Comparison of ENCODE assay signal across 10 cellular contexts in the genomic region with DNA sequence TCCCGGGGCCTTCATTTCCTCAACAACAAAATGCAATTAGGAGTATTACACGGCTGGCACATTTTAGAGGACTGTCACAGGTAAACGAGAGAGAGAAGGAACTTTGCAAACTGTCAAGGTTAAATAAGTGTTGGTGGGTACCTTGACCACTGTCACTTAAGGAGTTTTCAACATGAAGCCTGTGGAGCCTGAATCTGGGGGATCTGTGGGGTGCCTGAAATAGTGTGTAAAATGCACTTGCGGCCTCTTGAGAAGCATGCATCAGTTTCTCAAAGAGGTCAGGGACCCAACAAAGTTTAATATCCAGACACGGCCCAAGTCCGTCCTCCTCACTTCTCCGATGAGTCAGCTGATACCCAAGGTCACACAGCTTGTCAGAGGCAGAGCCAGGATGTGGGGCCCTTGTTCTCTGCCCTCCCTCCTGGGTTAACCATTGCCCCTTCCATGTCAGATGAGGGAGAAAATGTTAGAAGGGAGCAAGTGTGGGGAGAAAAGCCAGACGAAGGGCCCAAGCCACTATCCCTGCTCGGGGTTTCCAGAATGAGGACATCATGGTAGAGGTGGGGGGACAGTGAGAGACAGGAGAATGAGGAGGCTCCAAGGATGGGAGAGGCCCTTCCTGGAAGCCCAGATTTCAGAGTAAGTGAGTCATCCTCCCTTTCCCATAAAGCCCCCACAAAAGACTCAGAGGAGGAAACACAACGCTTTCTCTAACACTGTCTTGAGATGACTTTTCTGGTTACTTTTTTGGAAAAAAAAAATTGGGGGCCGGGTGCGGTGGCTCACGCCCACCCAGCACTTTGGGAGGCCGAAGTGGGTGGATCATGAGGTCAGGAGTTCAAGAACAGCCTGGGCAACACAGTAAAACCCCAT. TPM values are rescaled to one million over a fixed set of nuclear protein-coding genes. Genes with fewer than 3 reads are reported as not detected.
DNase-seq lines count a peak whose midpoint lies in the region; ATAC-seq lines count a peak whose summit lies in the region.
"Had no signal": no experiment of that assay in that cellular context is flagged by ENCODE, and none has a peak within 500 bp of the region (broad histone marks: within the 10 kb centered on the region; RNA-seq: fewer than 3 reads in every experiment).

No MANE protein-coding gene starts in this region.

- ATAC-seq in activated T-cell treated with anti-CD3 and anti-CD28 coated beads, Interleukin-2, amount 50 U/mL, for 4 hours = peak in 1 of 2 donors; percentile 32
- peak; percentile 38 for ATAC-seq in stimulated activated naive CD8-positive, alpha-beta T cell treated with anti-CD3 and anti-CD28 coated beads, Interleukin-15, Interleukin-2, amounts not matched to agents 100 U/mL and 50 U/mL, for 24 hours
- no peak for ATAC-seq in HG02610 (IDR thresholded peaks at IDR 0.05; ENCODE audit: unreplicated experiment)

- H3K9me3 ChIP-seq in MG63 = no peaks in the 10 kb centered on the region

- H3K36me3 Mint-ChIP-seq in T-helper 2 cell treated with Interferon-gamma antibody and Interleukin-4, amounts not matched to agents 5 μg/mL and 100 μg/mL, for 36 hours (ENCODE audit: low read depth) = no peaks in the 10 kb centered on the region
- no peaks in the 10 kb centered on the region for H3K36me3 Mint-ChIP-seq in activated T-cell treated with anti-CD3 and anti-CD28 coated beads, Interleukin-2, amount 50 U/mL, for 4 hours (ENCODE audit: insufficient read depth)

- H3K4me1 Mint-ChIP-seq in T-helper 2 cell treated with Interferon-gamma antibody and Interleukin-4, amounts not matched to agents 5 μg/mL and 100 μg/mL, for 36 hours (ENCODE audit: low read depth) = peaks cover 18% of the 10 kb centered on the region
- peaks cover 16% of the 10 kb centered on the region for H3K4me1 Mint-ChIP-seq in activated T-cell treated with anti-CD3 and anti-CD28 coated beads, Interleukin-2, amount 50 U/mL, for 4 hours (ENCODE audit: low read depth)

- H3K36me3 ChIP-seq in MG63 = no peaks in the 10 kb centered on the region

- peak; percentile 27 for DNase-seq in T-helper 2 cell treated with Interferon-gamma antibody and Interleukin-4, amounts not matched to agents 5 μg/mL and 100 μg/mL, for 36 hours (ENCODE audit: low spot score)
- DNase-seq in T-helper 2 cell (no peak), iris pigment epithelial cell (ENCODE audit: low read depth) (peak; percentile 81), NCI-H1417 (lab: John Stamatoyannopoulos, UW) (no peak), MG63 (no peak)
- no peak for DNase-seq in activated T-cell treated with anti-CD3 and anti-CD28 coated beads, Interleukin-2, amount 50 U/mL, for 4 hours
- peak; percentile 43 for DNase-seq in stimulated activated naive CD8-positive, alpha-beta T cell treated with anti-CD3 and anti-CD28 coated beads, Interleukin-15, Interleukin-2, amounts not matched to agents 100 U/mL and 50 U/mL, for 24 hours
- DNase-seq: NCI-H2107, right cardiac atrium had no signal

- no peaks in the 10 kb centered on the region for H3K27me3 Mint-ChIP-seq in T-helper 2 cell treated with Interferon-gamma antibody and Interleukin-4, amounts not matched to agents 5 μg/mL and 100 μg/mL, for 36 hours (ENCODE audit: low read depth)
- no peaks in the 10 kb centered on the region for H3K27me3 Mint-ChIP-seq in activated T-cell treated with anti-CD3 and anti-CD28 coated beads, Interleukin-2, amount 50 U/mL, for 4 hours (ENCODE audit: low read depth)

- H3K27ac Mint-ChIP-seq in T-helper 2 cell treated with Interferon-gamma antibody and Interleukin-4, amounts not matched to agents 5 μg/mL and 100 μg/mL, for 36 hours = peak overlapping the region; percentile 39

- no peaks in the 10 kb centered on the region for H3K27me3 ChIP-seq in MG63

- H3K9me3 Mint-ChIP-seq in T-helper 2 cell treated with Interferon-gamma antibody and Interleukin-4, amounts not matched to agents 5 μg/mL and 100 μg/mL, for 36 hours = no peaks in the 10 kb centered on the region
- no peaks in the 10 kb centered on the region for H3K9me3 Mint-ChIP-seq in activated T-cell treated with anti-CD3 and anti-CD28 coated beads, Interleukin-2, amount 50 U/mL, for 4 hours

- peak overlapping the region; percentile 25 for H3K4me3 Mint-ChIP-seq in T-helper 2 cell treated with Interferon-gamma antibody and Interleukin-4, amounts not matched to agents 5 μg/mL and 100 μg/mL, for 36 hours
- H3K4me3 Mint-ChIP-seq in activated T-cell treated with anti-CD3 and anti-CD28 coated beads, Interleukin-2, amount 50 U/mL, for 4 hours = peak overlapping the region; percentile 52

- no peak overlapping the region for H3K4me3 ChIP-seq in MG63

RNA-seq across cellular contexts. Expression of gene C6orf132, which starts 42.2 kb away (rescaled TPM):
- total RNA-seq in activated T-cell treated with anti-CD3 and anti-CD28 coated beads, Interleukin-2, amount 50 U/mL, for 4 hours = under 1 TPM; 0.11 to 0.30 (median 0.29) TPM
- total RNA-seq in MG63 (2014; rRNA removed; shearing (Covaris generic); ENCODE audit: low replicate concordance) = 0.07 and 0.17 TPM in 2 replicates

RNA-seq across cellular contexts. Expression of gene TAF8, which starts 49.9 kb away (rescaled TPM):
- total RNA-seq in activated T-cell treated with anti-CD3 and anti-CD28 coated beads, Interleukin-2, amount 50 U/mL, for 4 hours = 10 to 100 TPM; 35.7 to 39.9 (median 38.2) TPM
- total RNA-seq in MG63 (2014; rRNA removed; shearing (Covaris generic); ENCODE audit: low replicate concordance) = 20.8 and 29.5 TPM in 2 replicates

Comparison
In these comparisons a context has a peak if more than half of its experiments do, and no peak if none do; other contexts are left out.
1. DNase-seq: peak in T-helper 2 cell treated with Interferon-gamma antibody and Interleukin-4, amounts not matched to agents 5 μg/mL and 100 μg/mL, for 36 hours (single experiment), iris pigment epithelial cell (single experiment) and stimulated activated naive CD8-positive, alpha-beta T cell treated with anti-CD3 and anti-CD28 coated beads, Interleukin-15, Interleukin-2, amounts not matched to agents 100 U/mL and 50 U/mL, for 24 hours (single experiment); none in T-helper 2 cell (0 of 5), activated T-cell treated with anti-CD3 and anti-CD28 coated beads, Interleukin-2, amount 50 U/mL, for 4 hours (single experiment), NCI-H1417 (0 of 3) and MG63 (single experiment).